In genomic region chr10:71138126-71138860, GRCh38 we compare ENCODE assay signal across 19 cellular contexts.
DNase-seq lines count a peak whose midpoint lies in the region; ATAC-seq and TF ChIP-seq lines count a peak whose summit lies in the region.
"Had no signal": no experiment of that assay in that cellular context is flagged by ENCODE, and none has a peak within 500 bp of the region (broad histone marks: within the 10 kb centered on the region; RNA-seq: fewer than 3 reads in every experiment).

No MANE protein-coding gene starts in this region.

- ATAC-seq in left cardiac atrium (peak; percentile 29 to 53), HG02759 (IDR thresholded peaks at IDR 0.05; ENCODE audit: unreplicated experiment) (no peak)
- ATAC-seq in activated T-cell treated with anti-CD3 and anti-CD28 coated beads, Interleukin-2, amount 50 U/mL, for 4 hours, result no peak

- no peak overlapping the region for H3K9ac ChIP-seq in mammary epithelial cell (ENCODE audit: insufficient read depth, low read length)

- BruUV-seq in MCF 10A (replicated peaks; lab: Mats Ljungman, UMichigan), result no TSS peak
- BruUV-seq in mammary epithelial cell (replicated peaks; lab: Mats Ljungman, UMichigan), result no TSS peak

- H3K27ac ChIP-seq in mammary epithelial cell (ENCODE audit: insufficient read depth, low read depth, low read length), result no peak overlapping the region
- H3K27ac ChIP-seq: adrenal gland, SJCRH30 had no signal

- no peaks in the 10 kb centered on the region for H3K4me1 ChIP-seq in mammary epithelial cell (ENCODE audit: insufficient read depth, low read length)
- H3K4me1 ChIP-seq: adrenal gland, SJCRH30 had no signal

- CTCF ChIA-PET in MCF 10A (lab: Yijun Ruan, JAX) (no interaction called here), mammary epithelial cell (lab: Charles Lee; ENCODE audit: low non-redundant PET) (no interaction called here)

- no peak overlapping the region for H3K4me3 Mint-ChIP-seq in MCF 10A (ENCODE audit: unreplicated experiment)
- H3K4me3 Mint-ChIP-seq in activated T-cell treated with anti-CD3 and anti-CD28 coated beads, Interleukin-2, amount 50 U/mL, for 4 hours, result no peak overlapping the region
- H3K4me3 Mint-ChIP-seq: CD14-positive monocyte, immature natural killer cell, memory B cell had no signal

- POLR2A ChIA-PET in MCF 10A (lab: Yijun Ruan, JAX), result no interaction called here

- TF ChIP-seq CTCF in MCF 10A (IDR thresholded peaks at IDR 0.05; ENCODE audit: unreplicated experiment), result no peak
- no peak for TF ChIP-seq CTCF in mammary epithelial cell (conservative IDR thresholded peaks at IDR 0.05 in 1 of 2, IDR thresholded peaks at IDR 0.05 in 1 of 2; ENCODE audit: extremely low read depth in 1 of 2, insufficient read depth in 1 of 2, low read depth in 1 of 2, low read length in 2 of 2)

- no peak overlapping the region for H2AFZ ChIP-seq in mammary epithelial cell (ENCODE audit: low read depth, low read length)

- no peaks in the 10 kb centered on the region for H3K79me2 ChIP-seq in mammary epithelial cell (ENCODE audit: insufficient read depth, low read length)

- peaks cover 7% of the 10 kb centered on the region for H3K27me3 ChIP-seq in mammary epithelial cell (ENCODE audit: insufficient read depth, low read length)
- H3K27me3 ChIP-seq: adrenal gland, SJCRH30 had no signal

- H4K20me1 ChIP-seq in mammary epithelial cell (ENCODE audit: insufficient read depth, low read length), result no peaks in the 10 kb centered on the region

- no peaks in the 10 kb centered on the region for H3K9me3 ChIP-seq in mammary epithelial cell (replicated peaks; ENCODE audit: insufficient read depth, low read length)
- H3K9me3 ChIP-seq: adrenal gland, SJCRH30 had no signal

- H3K4me3 ChIP-seq in mammary epithelial cell (replicated peaks in 1 of 3; ENCODE audit: insufficient read depth in 1 of 3, low read depth in 2 of 3, low read length in 3 of 3), result no peak overlapping the region
- H3K4me3 ChIP-seq: adrenal gland, SJCRH30 had no signal

- DNase-seq in MCF 10A (ENCODE audit: unreplicated experiment) (peak; percentile 6), mammary epithelial cell (no peak), NCI-H2196 treated with DMSO at 0.1 percent for 48 hours (lab: John Stamatoyannopoulos, UW; ENCODE audit: unreplicated experiment) (peak; percentile 6), left cardiac atrium (no peak), NCI-H187 treated with DMSO at 0.1 percent for 48 hours (lab: John Stamatoyannopoulos, UW) (no peak), cerebellar nuclear complex (lab: John Stamatoyannopoulos, UW) (no peak)
- no peak for DNase-seq in activated T-cell treated with anti-CD3 and anti-CD28 coated beads, Interleukin-2, amount 50 U/mL, for 4 hours
- DNase-seq: activated CD4-positive, CD25-positive, alpha-beta regulatory T cell; activated effector memory CD4-positive, alpha-beta T cell treated with Interleukin-2 at 50 U/mL for 16 hours; immature natural killer cell; NCI-H2227 treated with DMSO at 0.1 percent for 48 hours; SJCRH30; stimulated activated naive CD4-positive, alpha-beta T cell; T-helper 2 cell; trophoblast cell had no signal

- H3K4me2 ChIP-seq in mammary epithelial cell (ENCODE audit: insufficient read depth, low read depth, low read length), result no peak overlapping the region

- in situ Hi-C loops in mammary epithelial cell (cut with MboI; ENCODE audit: low sequenced_read_pairs in 2 of 2), result no loop called here

- H3K36me3 ChIP-seq in mammary epithelial cell (ENCODE audit: insufficient read depth, low read length), result no peaks in the 10 kb centered on the region
- H3K36me3 ChIP-seq: adrenal gland, SJCRH30 had no signal

- H3K36me3 Mint-ChIP-seq in MCF 10A (ENCODE audit: insufficient read depth, unreplicated experiment), result no peaks in the 10 kb centered on the region
- no peaks in the 10 kb centered on the region for H3K36me3 Mint-ChIP-seq in activated T-cell treated with anti-CD3 and anti-CD28 coated beads, Interleukin-2, amount 50 U/mL, for 4 hours (ENCODE audit: insufficient read depth)
- H3K36me3 Mint-ChIP-seq: CD14-positive monocyte, immature natural killer cell, memory B cell had no signal

- 9% methylated on average over 13 of the region's 16 CpGs for WGBS in mammary epithelial cell (ENCODE audit: low coverage, missing lambda C conversion rate)

- H3K27me3 Mint-ChIP-seq in MCF 10A (ENCODE audit: insufficient read depth, unreplicated experiment), result peaks cover 73% of the 10 kb centered on the region
- peaks cover 8% of the 10 kb centered on the region for H3K27me3 Mint-ChIP-seq in activated T-cell treated with anti-CD3 and anti-CD28 coated beads, Interleukin-2, amount 50 U/mL, for 4 hours (ENCODE audit: low read depth)

- H3K27ac Mint-ChIP-seq in MCF 10A (ENCODE audit: low read depth, unreplicated experiment), result no peak overlapping the region
- H3K27ac Mint-ChIP-seq: immature natural killer cell, memory B cell had no signal

- intact Hi-C loops in MCF 10A (cut with micrococcal nuclease) (no loop called here), mammary epithelial cell (cut with micrococcal nuclease) (no loop called here), left cardiac atrium (cut with DNase I) (no loop called here)

- dilution Hi-C loops in mammary epithelial cell (cut with HindIII; ENCODE audit: low sequenced_read_pairs), result no loop called here

- H3K9me3 Mint-ChIP-seq in MCF 10A (ENCODE audit: unreplicated experiment), result no peaks in the 10 kb centered on the region
- no peaks in the 10 kb centered on the region for H3K9me3 Mint-ChIP-seq in activated T-cell treated with anti-CD3 and anti-CD28 coated beads, Interleukin-2, amount 50 U/mL, for 4 hours
- H3K9me3 Mint-ChIP-seq: immature natural killer cell, memory B cell had no signal

- no peaks in the 10 kb centered on the region for H3K4me1 Mint-ChIP-seq in MCF 10A (ENCODE audit: insufficient read depth, unreplicated experiment)
- H3K4me1 Mint-ChIP-seq in activated T-cell treated with anti-CD3 and anti-CD28 coated beads, Interleukin-2, amount 50 U/mL, for 4 hours (ENCODE audit: low read depth), result no peaks in the 10 kb centered on the region
- H3K4me1 Mint-ChIP-seq: CD14-positive monocyte, immature natural killer cell, memory B cell had no signal

Comparison
In these comparisons a context has a peak if more than half of its experiments do, and no peak if none do; other contexts are left out.
1. DNase-seq: peak in MCF 10A (single experiment) and NCI-H2196 treated with DMSO at 0.1 percent for 48 hours (single experiment); none in mammary epithelial cell (single experiment), left cardiac atrium (single experiment), NCI-H187 treated with DMSO at 0.1 percent for 48 hours (single experiment), cerebellar nuclear complex (0 of 2) and activated T-cell treated with anti-CD3 and anti-CD28 coated beads, Interleukin-2, amount 50 U/mL, for 4 hours (single experiment).
2. ATAC-seq: peak in left cardiac atrium (2 of 2); none in activated T-cell treated with anti-CD3 and anti-CD28 coated beads, Interleukin-2, amount 50 U/mL, for 4 hours (0 of 2) and HG02759 (single experiment).